Comparison of ENCODE assay signal across 18 cellular contexts in the genomic region with DNA sequence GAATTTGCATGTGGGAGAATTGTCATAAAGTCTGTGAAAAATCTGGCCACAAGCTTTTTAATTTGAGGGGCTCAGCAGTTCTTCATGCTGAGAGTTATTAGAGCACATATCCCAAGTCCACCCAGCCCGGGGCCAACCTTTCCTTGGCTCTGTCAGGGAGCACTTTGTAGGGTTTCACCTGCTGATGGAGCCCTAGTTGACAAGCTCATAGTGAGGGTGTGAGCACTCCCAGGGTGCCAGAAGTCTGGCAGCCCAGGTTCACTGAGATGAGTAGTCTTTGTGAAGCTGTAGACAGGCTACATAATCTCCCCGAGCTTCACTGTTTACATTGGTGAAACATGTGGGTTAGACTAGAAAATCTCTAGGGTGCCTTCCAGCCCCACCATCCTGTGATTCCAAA.
DNase-seq lines count a peak whose midpoint lies in the region; ATAC-seq and TF ChIP-seq lines count a peak whose summit lies in the region.
"Had no signal": no experiment of that assay in that cellular context is flagged by ENCODE, and none has a peak within 500 bp of the region (broad histone marks: within the 10 kb centered on the region; RNA-seq: fewer than 3 reads in every experiment).

No MANE protein-coding gene starts in this region.

- no peak overlapping the region for H3K27ac Mint-ChIP-seq in neural progenitor cell
- H3K27ac Mint-ChIP-seq: CD4-positive, CD25-positive, alpha-beta regulatory T cell had no signal

- peaks cover 15% of the 10 kb centered on the region for H3K27me3 Mint-ChIP-seq in neural progenitor cell (ENCODE audit: insufficient read depth, low read depth)
- H3K27me3 Mint-ChIP-seq: CD4-positive, CD25-positive, alpha-beta regulatory T cell had no signal

- no peaks in the 10 kb centered on the region for H3K36me3 Mint-ChIP-seq in neural progenitor cell
- H3K36me3 Mint-ChIP-seq: CD4-positive, CD25-positive, alpha-beta regulatory T cell had no signal

- peaks cover 37% of the 10 kb centered on the region for H3K4me1 Mint-ChIP-seq in neural progenitor cell
- H3K4me1 Mint-ChIP-seq: CD4-positive, CD25-positive, alpha-beta regulatory T cell had no signal

- no peaks in the 10 kb centered on the region for H4K20me1 ChIP-seq in Loucy (ENCODE audit: insufficient read depth, low read length, poor library complexity, severe bottlenecking)
- H4K20me1 ChIP-seq in neural progenitor cell (ENCODE audit: low read depth) = no peaks in the 10 kb centered on the region

- CTCF ChIA-PET in HEK293 (lab: Yijun Ruan, JAX) = interaction anchor here (1.0 kb wide), 1 partner anchor 323 kb away, joined by 3 read pairs; no protein-coding TSS in a partner anchor

- H3K9me3 ChIP-seq in HEK293 (ENCODE audit: control insufficient read depth, insufficient read depth, low read depth, low read length) (no peaks in the 10 kb centered on the region), Loucy (ENCODE audit: insufficient read depth, low read depth, low read length) (no peaks in the 10 kb centered on the region), neural progenitor cell (ENCODE audit: low read depth) (no peaks in the 10 kb centered on the region)
- H3K9me3 ChIP-seq: heart right ventricle, spleen had no signal

- POLR2A ChIA-PET in HEK293 (lab: Yijun Ruan, JAX) = no interaction called here

- DNase-seq in DMS 273 (lab: John Stamatoyannopoulos, UW; ENCODE audit: unreplicated experiment) (peak; percentile 22), DMS 273 treated with DMSO at 0.1 percent for 48 hours (lab: John Stamatoyannopoulos, UW) (no peak), neural progenitor cell (ENCODE audit: low spot score) (peak; percentile 10), T1000 (lab: John Stamatoyannopoulos, UW) (no peak), NCI-H2227 treated with DMSO at 0.1 percent for 48 hours (lab: John Stamatoyannopoulos, UW) (no peak)
- DNase-seq: activated CD4-positive, alpha-beta T cell treated with anti-CD3 and anti-CD28 coated beads, Interleukin-2, amount 50 U/mL, for 48 hours; CD4-positive, CD25-positive, alpha-beta regulatory T cell; cortex of kidney; erythroblast; left cardiac atrium; SHP77 treated with DMSO at 0.1 percent for 48 hours; spleen; stimulated activated naive CD8-positive, alpha-beta T cell treated with anti-CD3 and anti-CD28 coated beads, Interleukin-15, Interleukin-2, amounts not matched to agents 100 U/mL and 50 U/mL, for 24 hours had no signal

- no peaks in the 10 kb centered on the region for H3K9me3 Mint-ChIP-seq in neural progenitor cell

- no peak overlapping the region for H3K27ac ChIP-seq in HEK293 (ENCODE audit: extremely low read depth, low read depth, low read length)
- H3K27ac ChIP-seq in neural progenitor cell = no peak overlapping the region
- H3K27ac ChIP-seq: 22Rv1, spleen had no signal

- H3K9me2 ChIP-seq in Loucy (replicated peaks; ENCODE audit: low read depth, low read length) = no peaks in the 10 kb centered on the region

- H3F3A ChIP-seq in Loucy (ENCODE audit: low read depth) (peaks cover 5% of the 10 kb centered on the region; the same call in 1 of the 2 replicates), neural progenitor cell (ENCODE audit: low read depth) (peaks cover 16% of the 10 kb centered on the region)

- no peak for ATAC-seq in GM21381 (IDR thresholded peaks at IDR 0.05; ENCODE audit: unreplicated experiment)
- ATAC-seq: stimulated activated naive CD8-positive, alpha-beta T cell treated with anti-CD3 and anti-CD28 coated beads, Interleukin-15, Interleukin-2, amounts not matched to agents 100 U/mL and 50 U/mL, for 24 hours had no signal

- H3K9ac ChIP-seq in Loucy (ENCODE audit: low read depth, low read length, poor library complexity, severe bottlenecking) (peak overlapping the region; percentile 42), neural progenitor cell (no peak overlapping the region)

- no peak overlapping the region for H2AFZ ChIP-seq in Loucy (ENCODE audit: low read length)
- H2AFZ ChIP-seq in neural progenitor cell (replicated peaks) = no peak overlapping the region

- H3K36me3 ChIP-seq in HEK293 (ENCODE audit: control insufficient read depth in 2 of 2, insufficient read depth in 1 of 2, low read length in 2 of 2) (no peaks in the 10 kb centered on the region), Loucy (ENCODE audit: insufficient read depth, low read length) (no peaks in the 10 kb centered on the region), neural progenitor cell (no peaks in the 10 kb centered on the region)
- H3K36me3 ChIP-seq: heart right ventricle, spleen had no signal

- no peak for TF ChIP-seq CTCF in HEK293 (tag by site-specific recombination; IDR thresholded peaks at IDR 0.05)
- TF ChIP-seq CTCF in Loucy (conservative IDR thresholded peaks at IDR 0.05; ENCODE audit: low read length) = no peak
- no peak for TF ChIP-seq CTCF in neural progenitor cell (IDR thresholded peaks at IDR 0.05)

- H3K79me2 ChIP-seq in Loucy (ENCODE audit: insufficient read depth, low read length) (no peaks in the 10 kb centered on the region), neural progenitor cell (ENCODE audit: low read depth) (no peaks in the 10 kb centered on the region)

- H3K4me3 ChIP-seq in HEK293 (ENCODE audit: low read depth, low read length) = no peak overlapping the region
- H3K4me3 ChIP-seq in Loucy (ENCODE audit: low read length, poor library complexity, severe bottlenecking) = peak overlapping the region; percentile 58
- H3K4me3 ChIP-seq in neural progenitor cell = no peak overlapping the region
- H3K4me3 ChIP-seq: heart right ventricle, spleen had no signal

- H3K27me3 ChIP-seq in Loucy (ENCODE audit: insufficient read depth, low read length, poor library complexity, severe bottlenecking) = no peaks in the 10 kb centered on the region
- H3K27me3 ChIP-seq in neural progenitor cell = no peaks in the 10 kb centered on the region
- H3K27me3 ChIP-seq: heart right ventricle, spleen had no signal

- H3K4me2 ChIP-seq in Loucy (ENCODE audit: low read depth, low read length, poor library complexity, severe bottlenecking) (peak overlapping the region; percentile 71), neural progenitor cell (peak overlapping the region; percentile 29)

- H3K4me1 ChIP-seq in HEK293 (ENCODE audit: control insufficient read depth, insufficient read depth, low read length) = peaks cover 3% of the 10 kb centered on the region
- H3K4me1 ChIP-seq in Loucy (ENCODE audit: insufficient read depth, low read length, poor library complexity, severe bottlenecking) = peaks cover 51% of the 10 kb centered on the region
- H3K4me1 ChIP-seq in neural progenitor cell = peaks cover 43% of the 10 kb centered on the region

- no peak overlapping the region for H3K4me3 Mint-ChIP-seq in neural progenitor cell
- H3K4me3 Mint-ChIP-seq: CD4-positive, CD25-positive, alpha-beta regulatory T cell had no signal

TF ChIP-seq in HEK293, 187 proteins besides CTCF, POLR2A, EP300 and RAD21:
- TF ChIP-seq ZIC2 (tag by site-specific recombination; IDR thresholded peaks at IDR 0.05) (peak; percentile 49), ZNF354C (tag by site-specific recombination; IDR thresholded peaks at IDR 0.05; ENCODE audit: borderline replicate concordance, low read depth) (no peak)
TF ChIP-seq in HEK293: peak in this region for 1.

Comparison
In these comparisons a context has a peak if more than half of its experiments do, and no peak if none do; other contexts are left out.
1. DNase-seq: peak in DMS 273 (single experiment) and neural progenitor cell (single experiment); none in DMS 273 treated with DMSO at 0.1 percent for 48 hours (single experiment), T1000 (single experiment) and NCI-H2227 treated with DMSO at 0.1 percent for 48 hours (single experiment).